19 cellular contexts compared by ENCODE assay signal in genomic region chr10:26449726-26450125, GRCh38. TPM values are rescaled to one million over a fixed set of nuclear protein-coding genes. Genes with fewer than 3 reads are reported as not detected.
A peak's percentile ranks its signal among the peaks of the same experiment; 100 is the strongest.
DNase-seq lines count a peak whose midpoint lies in the region; ATAC-seq and TF ChIP-seq lines count a peak whose summit lies in the region.
"Had no signal": no experiment of that assay in that cellular context is flagged by ENCODE, and none has a peak within 500 bp of the region (broad histone marks: within the 10 kb centered on the region; RNA-seq: fewer than 3 reads in every experiment).

No MANE protein-coding gene starts in this region.

- H3K4me3 Mint-ChIP-seq in activated naive CD4-positive, alpha-beta T cell treated with anti-CD3 and anti-CD28 coated beads for 36 hours, result peak overlapping the region; percentile 54
- peak overlapping the region; percentile 72 for H3K4me3 Mint-ChIP-seq in central memory CD8-positive, alpha-beta T cell
- peak overlapping the region; percentile 75 to 80 for H3K4me3 Mint-ChIP-seq in stimulated activated naive CD8-positive, alpha-beta T cell treated with anti-CD3 and anti-CD28 coated beads, Interleukin-15, amount 100 ng/mL, for 72 hours
- H3K4me3 Mint-ChIP-seq: GM23338 had no signal

- H3K4me3 ChIP-seq in Peyer's patch, result no peak overlapping the region
- H3K4me3 ChIP-seq: GM23338, sigmoid colon, suprapubic skin had no signal

- no peaks in the 10 kb centered on the region for H3K36me3 ChIP-seq in Peyer's patch
- H3K36me3 ChIP-seq: sigmoid colon, suprapubic skin had no signal

- TF ChIP-seq POLR2A in Peyer's patch (IDR thresholded peaks at IDR 0.05), result no peak

- no peak for TF ChIP-seq CTCF in Peyer's patch (IDR thresholded peaks at IDR 0.05)
- no peak for TF ChIP-seq CTCF in omental fat pad (IDR thresholded peaks at IDR 0.05)

- no peaks in the 10 kb centered on the region for H3K27me3 Mint-ChIP-seq in activated naive CD4-positive, alpha-beta T cell treated with anti-CD3 and anti-CD28 coated beads for 36 hours (ENCODE audit: low read depth)
- H3K27me3 Mint-ChIP-seq in central memory CD8-positive, alpha-beta T cell, result no peaks in the 10 kb centered on the region
- H3K27me3 Mint-ChIP-seq in stimulated activated naive CD8-positive, alpha-beta T cell treated with anti-CD3 and anti-CD28 coated beads, Interleukin-15, amount 100 ng/mL, for 72 hours, result no peaks in the 10 kb centered on the region

- CTCF ChIA-PET in activated naive CD4-positive, alpha-beta T cell treated with anti-CD3 and anti-CD28 coated beads for 36 hours (lab: Charles Lee), result no interaction called here

- intact Hi-C loops in activated naive CD4-positive, alpha-beta T cell treated with anti-CD3 and anti-CD28 coated beads for 36 hours (cut with micrococcal nuclease), result loop anchor here (5.0 to 10.0 kb wide), 3 partner anchors 235 to 653 kb away; partner anchors contain the start of genes ANKRD26 and GAD2

- no peaks in the 10 kb centered on the region for H3K9me3 ChIP-seq in Peyer's patch
- H3K9me3 ChIP-seq: sigmoid colon, suprapubic skin had no signal

- H3K27me3 ChIP-seq in Peyer's patch, result no peaks in the 10 kb centered on the region
- H3K27me3 ChIP-seq: sigmoid colon, suprapubic skin had no signal

- ATAC-seq in central memory CD8-positive, alpha-beta T cell (replicated peaks; ENCODE audit: extremely low read depth, poor library complexity, severe bottlenecking), result no peak
- no peak for ATAC-seq in stimulated activated naive CD8-positive, alpha-beta T cell treated with anti-CD3 and anti-CD28 coated beads, Interleukin-15, amount 100 ng/mL, for 72 hours
- no peak for ATAC-seq in omental fat pad (ENCODE audit: low FRiP score)
- ATAC-seq: GM23338 had no signal

- peaks cover 25% of the 10 kb centered on the region for H3K36me3 Mint-ChIP-seq in activated naive CD4-positive, alpha-beta T cell treated with anti-CD3 and anti-CD28 coated beads for 36 hours (ENCODE audit: low read depth)
- peaks cover 21% of the 10 kb centered on the region for H3K36me3 Mint-ChIP-seq in central memory CD8-positive, alpha-beta T cell (ENCODE audit: insufficient read depth)

- H3K9me3 Mint-ChIP-seq in activated naive CD4-positive, alpha-beta T cell treated with anti-CD3 and anti-CD28 coated beads for 36 hours, result peaks cover 6% of the 10 kb centered on the region
- H3K9me3 Mint-ChIP-seq in central memory CD8-positive, alpha-beta T cell, result peaks cover 6% of the 10 kb centered on the region
- peaks cover 6 to 17% of the 10 kb centered on the region in 2 donors for H3K9me3 Mint-ChIP-seq in stimulated activated naive CD8-positive, alpha-beta T cell treated with anti-CD3 and anti-CD28 coated beads, Interleukin-15, amount 100 ng/mL, for 72 hours
- H3K9me3 Mint-ChIP-seq: GM23338 had no signal

- peaks cover 83% of the 10 kb centered on the region for H3K4me1 Mint-ChIP-seq in activated naive CD4-positive, alpha-beta T cell treated with anti-CD3 and anti-CD28 coated beads for 36 hours (ENCODE audit: low read depth)
- H3K4me1 Mint-ChIP-seq in central memory CD8-positive, alpha-beta T cell, result peaks cover 75% of the 10 kb centered on the region
- peaks cover 87% of the 10 kb centered on the region for H3K4me1 Mint-ChIP-seq in stimulated activated naive CD8-positive, alpha-beta T cell treated with anti-CD3 and anti-CD28 coated beads, Interleukin-15, amount 100 ng/mL, for 72 hours
- H3K4me1 Mint-ChIP-seq: GM23338 had no signal

- peak overlapping the region; percentile 7 to 77 (median 68) for H3K27ac ChIP-seq in Peyer's patch
- H3K27ac ChIP-seq: sigmoid colon, suprapubic skin had no signal

- H3K4me1 ChIP-seq in Peyer's patch, result peaks cover 0 to 13% (median 2%) of the 10 kb centered on the region in 4 donors
- H3K4me1 ChIP-seq: sigmoid colon, suprapubic skin had no signal

- peak overlapping the region; percentile 88 for H3K27ac Mint-ChIP-seq in activated naive CD4-positive, alpha-beta T cell treated with anti-CD3 and anti-CD28 coated beads for 36 hours
- H3K27ac Mint-ChIP-seq in central memory CD8-positive, alpha-beta T cell (ENCODE audit: low read depth), result peak overlapping the region; percentile 97
- peak overlapping the region; percentile 1 to 97 for H3K27ac Mint-ChIP-seq in stimulated activated naive CD8-positive, alpha-beta T cell treated with anti-CD3 and anti-CD28 coated beads, Interleukin-15, amount 100 ng/mL, for 72 hours
- H3K27ac Mint-ChIP-seq: GM23338 had no signal

- no peak for DNase-seq in activated naive CD4-positive, alpha-beta T cell treated with anti-CD3 and anti-CD28 coated beads for 36 hours
- no peak for DNase-seq in activated naive CD4-positive, alpha-beta T cell treated with Interleukin-2 at 50 U/mL for 16 hours
- DNase-seq in Peyer's patch (no peak), RPMI8226 (no peak), NCI-H82 (lab: John Stamatoyannopoulos, UW) (no peak), omental fat pad (ENCODE audit: low spot score) (no peak)
- no peak for DNase-seq in central memory CD8-positive, alpha-beta T cell (ENCODE audit: low spot score in 2 of 2)
- no peak for DNase-seq in stimulated activated naive CD8-positive, alpha-beta T cell treated with anti-CD3 and anti-CD28 coated beads, Interleukin-15, amount 100 ng/mL, for 72 hours
- DNase-seq: activated CD4-positive, CD25-positive, alpha-beta regulatory T cell treated with anti-CD3 and anti-CD28 coated beads, Interleukin-2, amount 50 U/mL, for 72 hours; foreskin fibroblast; NCI-H1930; NCI-H446 treated with DMSO at 0.1 percent for 48 hours; SHP77 treated with DMSO at 0.1 percent for 48 hours; sigmoid colon; stimulated activated CD4-positive, alpha-beta T cell treated with anti-CD3 and anti-CD28 coated beads, Interleukin-1b, Interleukin-23, amount 100 ng/mL, for 48 hours; T1000 had no signal

RNA-seq across cellular contexts. Expression of gene APBB1IP, which starts 11.6 kb away (rescaled TPM):
- total RNA-seq in activated naive CD4-positive, alpha-beta T cell treated with anti-CD3 and anti-CD28 coated beads for 36 hours, result 10 to 100 TPM; 29.4 to 30.9 TPM
- total RNA-seq in Peyer's patch (10 to 100 TPM in 1 of 4 donors, 1 to 10 TPM in 3; 3.3 to 32.2 (median 4.9) TPM), omental fat pad (10 to 100 TPM in 3 of 4 donors, 1 to 10 TPM in 1; 8.5 to 23.5 (median 20.5) TPM)
- total RNA-seq: osteocyte had no signal
